12 cellular contexts compared by ENCODE assay signal in genomic region chr2:19932928-19933327, GRCh38. TPM values are rescaled to one million over a fixed set of nuclear protein-coding genes. Genes with fewer than 3 reads are reported as not detected.
DNase-seq lines count a peak whose midpoint lies in the region; ATAC-seq and TF ChIP-seq lines count a peak whose summit lies in the region.
"Had no signal": no experiment of that assay in that cellular context is flagged by ENCODE, and none has a peak within 500 bp of the region (broad histone marks: within the 10 kb centered on the region; RNA-seq: fewer than 3 reads in every experiment).

No MANE protein-coding gene starts in this region.

- intact Hi-C loops in activated T-helper 2 cell treated with anti-CD3 and anti-CD28 coated beads, Interferon-gamma antibody, Interleukin-2, Interleukin-4, amounts not matched to agents 10 μg/mL and 5 μg/mL and 100 μg/mL, durations not matched to agents 14 hours and 24 hours and 36 hours (cut with micrococcal nuclease), result no loop called here

- TF ChIP-seq CTCF in brain microvascular endothelial cell (IDR thresholded peaks at IDR 0.05; ENCODE audit: low read depth, low read length, missing control alignments), result no peak

- peak overlapping the region; percentile 76 for H3K27ac ChIP-seq in brain microvascular endothelial cell
- H3K27ac ChIP-seq: suprapubic skin had no signal

- peaks cover 16% of the 10 kb centered on the region for H3K4me1 ChIP-seq in skeletal muscle satellite cell (ENCODE audit: control insufficient read depth, insufficient read depth, low read length)
- H3K4me1 ChIP-seq: ascending aorta, suprapubic skin had no signal

- H3K36me3 ChIP-seq in brain microvascular endothelial cell (replicated peaks), result peaks cover 10% of the 10 kb centered on the region
- H3K36me3 ChIP-seq in skeletal muscle satellite cell (ENCODE audit: insufficient read depth, low read length), result peaks cover 29% of the 10 kb centered on the region

- H3K4me2 ChIP-seq in skeletal muscle satellite cell (ENCODE audit: low read length), result peak overlapping the region; percentile 77

- peaks cover 7% of the 10 kb centered on the region for H3K9me3 Mint-ChIP-seq in activated T-helper 2 cell treated with anti-CD3 and anti-CD28 coated beads, Interferon-gamma antibody, Interleukin-2, Interleukin-4, amounts not matched to agents 10 μg/mL and 5 μg/mL and 100 μg/mL, durations not matched to agents 14 hours and 24 hours and 36 hours

- DNase-seq in brain microvascular endothelial cell (no peak), T1000 (lab: John Stamatoyannopoulos, UW) (no peak)
- no peak for DNase-seq in stimulated activated CD4-positive, alpha-beta T cell treated with anti-CD3 and anti-CD28 coated beads, Interleukin-15, amount 100 ng/mL, for 24 hours
- no peak for DNase-seq in activated T-helper 2 cell treated with anti-CD3 and anti-CD28 coated beads, Interferon-gamma antibody, Interleukin-2, Interleukin-4, amounts not matched to agents 10 μg/mL and 5 μg/mL and 100 μg/mL, durations not matched to agents 14 hours and 24 hours and 36 hours (ENCODE audit: low spot score)
- DNase-seq: activated T-cell treated with anti-CD3 and anti-CD28 coated beads for 4 hours, erythroblast, NCI-H2227 treated with DMSO at 0.1 percent for 48 hours had no signal

- H3K27me3 Mint-ChIP-seq in activated T-helper 2 cell treated with anti-CD3 and anti-CD28 coated beads, Interferon-gamma antibody, Interleukin-2, Interleukin-4, amounts not matched to agents 10 μg/mL and 5 μg/mL and 100 μg/mL, durations not matched to agents 14 hours and 24 hours and 36 hours (ENCODE audit: low read depth), result no peaks in the 10 kb centered on the region

- no peaks in the 10 kb centered on the region for H3K27me3 ChIP-seq in brain microvascular endothelial cell (replicated peaks)
- no peaks in the 10 kb centered on the region for H3K27me3 ChIP-seq in skeletal muscle satellite cell (ENCODE audit: control insufficient read depth, insufficient read depth, low read length)
- H3K27me3 ChIP-seq: ascending aorta, suprapubic skin had no signal

- H3K9me3 ChIP-seq in skeletal muscle satellite cell (replicated peaks; ENCODE audit: low read length), result peaks cover 4% of the 10 kb centered on the region

- in situ Hi-C loops in brain microvascular endothelial cell (cut with HindIII; ENCODE audit: low pct_ligation_motif_present, low sequenced_read_pairs), result no loop called here

- ATAC-seq in GM19438 (IDR thresholded peaks at IDR 0.05; ENCODE audit: low read depth, unreplicated experiment) (peak; percentile 36), HG03097 (IDR thresholded peaks at IDR 0.05; ENCODE audit: low FRiP score, unreplicated experiment) (peak; percentile 22)

- H3K27ac Mint-ChIP-seq in activated T-helper 2 cell treated with anti-CD3 and anti-CD28 coated beads, Interferon-gamma antibody, Interleukin-2, Interleukin-4, amounts not matched to agents 10 μg/mL and 5 μg/mL and 100 μg/mL, durations not matched to agents 14 hours and 24 hours and 36 hours, result no peak overlapping the region

- H3K4me3 ChIP-seq in brain microvascular endothelial cell (ENCODE audit: low read depth, low read length) (no peak overlapping the region), skeletal muscle satellite cell (ENCODE audit: low read length) (peak overlapping the region; percentile 43)
- H3K4me3 ChIP-seq: ascending aorta, suprapubic skin had no signal

- no peak overlapping the region for H3K4me3 Mint-ChIP-seq in activated T-helper 2 cell treated with anti-CD3 and anti-CD28 coated beads, Interferon-gamma antibody, Interleukin-2, Interleukin-4, amounts not matched to agents 10 μg/mL and 5 μg/mL and 100 μg/mL, durations not matched to agents 14 hours and 24 hours and 36 hours (ENCODE audit: low read depth)

- no peaks in the 10 kb centered on the region for H3K4me1 Mint-ChIP-seq in activated T-helper 2 cell treated with anti-CD3 and anti-CD28 coated beads, Interferon-gamma antibody, Interleukin-2, Interleukin-4, amounts not matched to agents 10 μg/mL and 5 μg/mL and 100 μg/mL, durations not matched to agents 14 hours and 24 hours and 36 hours (ENCODE audit: low read depth)

- H3K36me3 Mint-ChIP-seq in activated T-helper 2 cell treated with anti-CD3 and anti-CD28 coated beads, Interferon-gamma antibody, Interleukin-2, Interleukin-4, amounts not matched to agents 10 μg/mL and 5 μg/mL and 100 μg/mL, durations not matched to agents 14 hours and 24 hours and 36 hours (ENCODE audit: low read depth), result peaks cover 27% of the 10 kb centered on the region

- H3K9ac ChIP-seq in skeletal muscle satellite cell (ENCODE audit: low read depth, low read length), result peak overlapping the region; percentile 63

RNA-seq across cellular contexts. Expression of gene TTC32, which starts 31.1 kb away (rescaled TPM):
- 3.3 and 4.4 TPM in 2 replicates for total RNA-seq in skeletal muscle satellite cell (2012; rRNA removed)
- total RNA-seq in activated T-helper 2 cell treated with anti-CD3 and anti-CD28 coated beads, Interferon-gamma antibody, Interleukin-2, Interleukin-4, amounts not matched to agents 10 μg/mL and 5 μg/mL and 100 μg/mL, durations not matched to agents 14 hours and 24 hours and 36 hours, result 14.8 TPM in 2 replicates
- total RNA-seq: ascending aorta had no signal

RNA-seq across cellular contexts. Expression of gene WDR35, which starts 57.0 kb away (rescaled TPM):
- total RNA-seq in skeletal muscle satellite cell (2012; rRNA removed), result 13.4 and 13.8 TPM in 2 replicates
- 7.5 and 7.6 TPM in 2 replicates for total RNA-seq in activated T-helper 2 cell treated with anti-CD3 and anti-CD28 coated beads, Interferon-gamma antibody, Interleukin-2, Interleukin-4, amounts not matched to agents 10 μg/mL and 5 μg/mL and 100 μg/mL, durations not matched to agents 14 hours and 24 hours and 36 hours
